In the genomic region with DNA sequence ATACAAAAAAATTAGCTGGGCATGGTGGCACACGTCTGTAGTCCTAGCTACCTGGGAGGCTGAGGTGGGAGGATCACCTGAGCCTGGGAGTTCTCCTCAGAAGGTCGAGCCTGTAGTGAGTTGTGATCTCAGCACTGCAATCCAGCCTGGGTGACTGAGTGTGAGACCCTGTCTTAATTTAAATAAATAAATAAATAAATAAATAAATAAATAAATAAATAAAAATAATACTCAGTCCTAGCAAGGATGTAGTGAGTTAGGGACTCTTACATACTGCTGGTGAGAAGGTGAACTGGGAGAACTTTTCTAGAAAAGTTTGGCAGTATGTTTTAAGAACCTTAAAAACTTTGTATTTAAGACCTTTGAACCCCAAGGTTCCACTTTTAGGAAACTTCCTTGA, we compare ENCODE assay signal across 11 cellular contexts.
"Had no signal": no experiment of that assay in that cellular context is flagged by ENCODE, and none has a peak within 500 bp of the region (broad histone marks: within the 10 kb centered on the region; RNA-seq: fewer than 3 reads in every experiment).

No MANE protein-coding gene starts in this region.

- FAIRE-seq: H1, H54 had no signal

- H3K36me3 ChIP-seq: HAP-1 had no signal

- H2AFZ ChIP-seq: GM23248, GM23338 had no signal

- H3K4me1 ChIP-seq: HAP-1 had no signal

- H3K27ac ChIP-seq: GM23248 had no signal

- H3K4me2 ChIP-seq: GM23338 had no signal

- ATAC-seq: GM23338, HCT116 had no signal

- H3K9ac ChIP-seq: GM23248 had no signal

- DNase-seq: GM23248, GOT3, H7, H9, HCEC 1CT, HFFc6 had no signal

- H3K4me3 ChIP-seq: GM23248, GM23338, HAP-1 had no signal

- H3K9me3 ChIP-seq: HAP-1 had no signal
